ENCODE assay signal across 1 cellular context in the genomic region with DNA sequence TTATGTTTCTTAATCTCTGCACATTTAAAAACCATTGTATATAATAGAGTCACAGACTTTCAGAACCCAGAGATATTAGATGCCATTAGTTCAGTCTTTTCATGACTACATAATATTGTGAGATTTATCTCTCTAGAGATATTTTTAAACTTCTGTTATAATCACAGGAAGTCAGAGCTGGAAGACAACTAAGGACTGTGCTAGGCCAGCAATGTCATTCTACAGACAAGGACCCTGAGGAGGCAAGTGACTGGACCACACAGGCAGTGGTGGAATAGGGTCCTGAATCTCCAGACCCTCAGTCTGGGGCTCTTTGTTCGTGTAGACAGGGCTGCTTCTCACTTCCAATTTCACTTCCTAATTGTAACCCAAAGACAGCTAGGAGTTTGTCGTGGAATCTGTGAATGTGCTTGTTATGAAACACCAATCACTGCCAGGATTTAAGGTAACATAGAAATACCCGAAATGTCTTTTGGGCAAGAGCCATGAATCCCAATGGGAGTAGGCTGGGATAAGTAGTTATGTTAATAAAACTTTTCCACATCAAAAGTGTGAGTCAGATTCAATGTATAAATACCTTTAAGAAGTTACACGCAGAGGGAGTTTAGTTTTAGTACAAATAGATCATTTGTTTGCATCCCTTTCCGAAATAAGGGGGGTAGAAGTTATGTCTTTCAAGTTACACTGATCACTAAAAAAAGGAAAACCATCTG.
TF ChIP-seq lines count a peak whose summit lies in the region.

No MANE protein-coding gene starts in this region.

TF ChIP-seq in GM23338, 12 proteins besides CTCF, POLR2A, EP300 and RAD21 (continued from another document):
- no peak for TF ChIP-seq ZNF462 (CRISPR knock-in tag; IDR thresholded peaks at IDR 0.05)
